ENCODE assay signal across 15 cellular contexts in the genomic region with DNA sequence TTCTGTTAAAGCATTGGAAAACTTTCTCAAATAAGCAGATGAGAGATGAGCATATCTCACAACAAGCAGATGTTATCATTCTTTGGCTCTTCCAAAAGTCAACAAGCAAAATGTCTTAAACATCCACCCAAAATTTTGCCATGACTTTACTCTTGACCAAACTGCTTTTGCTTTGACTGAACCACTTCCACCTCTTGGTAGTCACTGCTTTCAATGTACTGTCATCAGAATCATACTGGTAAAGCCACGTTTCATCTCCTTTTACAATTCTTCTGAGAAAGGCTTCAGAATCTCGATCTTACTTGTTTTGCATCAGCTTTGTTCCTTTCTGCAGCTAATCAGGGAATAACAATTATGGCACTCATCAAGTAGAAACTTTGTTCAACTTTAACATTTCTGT.
DNase-seq lines count a peak whose midpoint lies in the region; ATAC-seq and TF ChIP-seq lines count a peak whose summit lies in the region.
"Had no signal": no experiment of that assay in that cellular context is flagged by ENCODE, and none has a peak within 500 bp of the region (broad histone marks: within the 10 kb centered on the region; RNA-seq: fewer than 3 reads in every experiment).

No MANE protein-coding gene starts in this region.

- H3K9me3 ChIP-seq in PC-9 (ENCODE audit: insufficient read depth, low read depth), result no peaks in the 10 kb centered on the region
- H3K9me3 ChIP-seq: A549, BLaER1 had no signal

- peak; percentile 54 for ATAC-seq in stimulated activated effector memory CD8-positive, alpha-beta T cell treated with anti-CD3 and anti-CD28 coated beads, Interleukin-12 subunit alpha, Interleukin-12 subunit beta, amount 100 ng/mL, for 72 hours
- ATAC-seq in HG03378 (IDR thresholded peaks at IDR 0.05; ENCODE audit: unreplicated experiment), result no peak
- ATAC-seq: A549 had no signal

- H3K36me3 ChIP-seq in PC-9 (ENCODE audit: low read depth), result no peaks in the 10 kb centered on the region
- H3K36me3 ChIP-seq: BLaER1 had no signal

- no peak overlapping the region for H3K4me2 ChIP-seq in PC-9
- H3K4me2 ChIP-seq: A549, BLaER1 had no signal

- H3K79me2 ChIP-seq in PC-9 (ENCODE audit: low read depth), result no peaks in the 10 kb centered on the region

- no peak overlapping the region for H3K27ac Mint-ChIP-seq in stimulated activated effector memory CD8-positive, alpha-beta T cell treated with anti-CD3 and anti-CD28 coated beads, Interleukin-12 subunit alpha, Interleukin-12 subunit beta, amount 100 ng/mL, for 72 hours
- H3K27ac Mint-ChIP-seq: H9, IgD-negative memory B cell had no signal

- no peak overlapping the region for H3K27ac ChIP-seq in PC-9
- H3K27ac ChIP-seq: A549, BLaER1 had no signal

- no peaks in the 10 kb centered on the region for H3K9me3 Mint-ChIP-seq in stimulated activated effector memory CD8-positive, alpha-beta T cell treated with anti-CD3 and anti-CD28 coated beads, Interleukin-12 subunit alpha, Interleukin-12 subunit beta, amount 100 ng/mL, for 72 hours
- H3K9me3 Mint-ChIP-seq: H9 had no signal

- no peaks in the 10 kb centered on the region for H3K9me2 ChIP-seq in PC-9 (ENCODE audit: insufficient read depth)

- CTCF ChIA-PET in PC-9 (lab: Charles Lee), result no interaction called here

- no peaks in the 10 kb centered on the region for H3K4me1 ChIP-seq in PC-9 (replicated peaks; ENCODE audit: insufficient read depth)
- H3K4me1 ChIP-seq: A549, BLaER1 had no signal

- H2AFZ ChIP-seq in PC-9, result peak overlapping the region; percentile 21; the same call in 1 of the 2 replicates

- H3F3A ChIP-seq in PC-9 (ENCODE audit: insufficient read depth, low read depth), result no peaks in the 10 kb centered on the region

- H4K20me1 ChIP-seq in PC-9 (ENCODE audit: insufficient read depth), result no peaks in the 10 kb centered on the region
- H4K20me1 ChIP-seq: BLaER1 had no signal

- DNase-seq in NAMALWA (ENCODE audit: low spot score) (peak; percentile 8), PC-9 (no peak), cerebellar cortex (ENCODE audit: low spot score) (peak; percentile 8), GM10266 (ENCODE audit: extremely low spot score) (no peak)
- DNase-seq in stimulated activated effector memory CD8-positive, alpha-beta T cell treated with anti-CD3 and anti-CD28 coated beads, Interleukin-12 subunit alpha, Interleukin-12 subunit beta, amount 100 ng/mL, for 72 hours (ENCODE audit: low spot score in 2 of 2), result no peak
- no peak for DNase-seq in activated effector memory CD4-positive, alpha-beta T cell treated with anti-CD3 and anti-CD28 coated beads, Interleukin-2, amount 50 U/mL, for 16 hours
- DNase-seq: AML-193, DMS53, GF-D8, GOT3, H9 had no signal

- BruUV-seq in PC-9 (replicated peaks; lab: Mats Ljungman, UMichigan), result no TSS peak

- H3K4me3 ChIP-seq in PC-9, result no peak overlapping the region
- H3K4me3 ChIP-seq: A549, BLaER1 had no signal

- H3K27me3 ChIP-seq in PC-9 (ENCODE audit: insufficient read depth, low read depth), result no peaks in the 10 kb centered on the region
- H3K27me3 ChIP-seq: BLaER1 had no signal

- POLR2A ChIA-PET in PC-9 (lab: Charles Lee; ENCODE audit: unreplicated experiment), result no interaction called here

- H3K4me3 Mint-ChIP-seq in stimulated activated effector memory CD8-positive, alpha-beta T cell treated with anti-CD3 and anti-CD28 coated beads, Interleukin-12 subunit alpha, Interleukin-12 subunit beta, amount 100 ng/mL, for 72 hours, result no peak overlapping the region
- H3K4me3 Mint-ChIP-seq: H9 had no signal

- intact Hi-C loops in PC-9 (cut with micrococcal nuclease; ENCODE audit: unreplicated experiment), result no loop called here

- TF ChIP-seq CTCF in PC-9 (conservative IDR thresholded peaks at IDR 0.05), result no peak
- TF ChIP-seq CTCF in GM10266 (IDR thresholded peaks at IDR 0.05; ENCODE audit: control insufficient read depth, insufficient read depth, low read depth, missing control alignments), result no peak

- no peaks in the 10 kb centered on the region for H3K36me3 Mint-ChIP-seq in stimulated activated effector memory CD8-positive, alpha-beta T cell treated with anti-CD3 and anti-CD28 coated beads, Interleukin-12 subunit alpha, Interleukin-12 subunit beta, amount 100 ng/mL, for 72 hours
- H3K36me3 Mint-ChIP-seq: IgD-negative memory B cell had no signal

- no peaks in the 10 kb centered on the region for H3K4me1 Mint-ChIP-seq in stimulated activated effector memory CD8-positive, alpha-beta T cell treated with anti-CD3 and anti-CD28 coated beads, Interleukin-12 subunit alpha, Interleukin-12 subunit beta, amount 100 ng/mL, for 72 hours
- H3K4me1 Mint-ChIP-seq: H9, IgD-negative memory B cell had no signal

Comparison
In these comparisons a context has a peak if more than half of its experiments do, and no peak if none do; other contexts are left out.
1. DNase-seq: peak in NAMALWA (single experiment) and cerebellar cortex (single experiment); none in PC-9 (0 of 2), stimulated activated effector memory CD8-positive, alpha-beta T cell treated with anti-CD3 and anti-CD28 coated beads, Interleukin-12 subunit alpha, Interleukin-12 subunit beta, amount 100 ng/mL, for 72 hours (0 of 2), GM10266 (single experiment) and activated effector memory CD4-positive, alpha-beta T cell treated with anti-CD3 and anti-CD28 coated beads, Interleukin-2, amount 50 U/mL, for 16 hours (single experiment).